In the genomic region with DNA sequence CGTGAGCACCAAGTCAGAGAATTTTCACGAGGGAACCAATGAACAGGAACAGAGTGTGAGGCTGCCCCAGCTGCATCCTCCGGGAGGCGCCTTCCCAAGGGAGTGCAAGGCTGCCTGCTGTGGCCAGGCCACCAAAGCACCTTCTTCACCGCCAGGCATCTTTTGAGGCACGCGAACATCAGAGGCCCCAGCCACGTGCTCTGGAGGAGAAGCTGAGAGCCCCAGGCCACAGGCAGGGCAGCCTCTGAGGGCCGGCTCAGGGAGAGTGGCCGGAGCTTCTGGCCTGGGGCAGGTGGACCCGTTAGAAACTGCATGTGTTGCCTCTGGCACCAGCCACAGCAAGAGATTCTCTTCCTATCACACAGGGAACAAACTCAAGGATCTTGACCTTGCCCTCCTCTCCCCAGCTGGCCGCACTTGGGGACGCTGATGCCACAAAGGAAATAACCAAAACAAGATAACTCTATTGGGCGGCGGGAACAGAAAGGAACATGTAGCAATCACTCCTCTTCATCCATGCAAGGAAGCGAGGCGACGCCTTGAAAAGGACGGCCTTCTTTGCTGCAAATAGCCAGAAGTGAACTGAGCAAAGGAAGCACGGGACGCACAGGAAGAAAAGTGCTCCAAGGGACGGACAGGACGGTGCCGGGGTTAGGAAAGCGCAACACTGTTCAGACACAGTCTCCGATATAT, we compare ENCODE assay signal across 1 cellular context.
TF ChIP-seq lines count a peak whose summit lies in the region.

No MANE protein-coding gene starts in this region.

TF ChIP-seq in K562, 482 proteins besides CTCF, POLR2A, EP300 and RAD21:
- TF ChIP-seq MCM3 (IDR thresholded peaks at IDR 0.05): no peak
- no peak for TF ChIP-seq SRSF1 (IDR thresholded peaks at IDR 0.05; ENCODE audit: low read depth, low read length)
- no peak for TF ChIP-seq SOX6 (IDR thresholded peaks at IDR 0.05)
- TF ChIP-seq, protein P1, sequence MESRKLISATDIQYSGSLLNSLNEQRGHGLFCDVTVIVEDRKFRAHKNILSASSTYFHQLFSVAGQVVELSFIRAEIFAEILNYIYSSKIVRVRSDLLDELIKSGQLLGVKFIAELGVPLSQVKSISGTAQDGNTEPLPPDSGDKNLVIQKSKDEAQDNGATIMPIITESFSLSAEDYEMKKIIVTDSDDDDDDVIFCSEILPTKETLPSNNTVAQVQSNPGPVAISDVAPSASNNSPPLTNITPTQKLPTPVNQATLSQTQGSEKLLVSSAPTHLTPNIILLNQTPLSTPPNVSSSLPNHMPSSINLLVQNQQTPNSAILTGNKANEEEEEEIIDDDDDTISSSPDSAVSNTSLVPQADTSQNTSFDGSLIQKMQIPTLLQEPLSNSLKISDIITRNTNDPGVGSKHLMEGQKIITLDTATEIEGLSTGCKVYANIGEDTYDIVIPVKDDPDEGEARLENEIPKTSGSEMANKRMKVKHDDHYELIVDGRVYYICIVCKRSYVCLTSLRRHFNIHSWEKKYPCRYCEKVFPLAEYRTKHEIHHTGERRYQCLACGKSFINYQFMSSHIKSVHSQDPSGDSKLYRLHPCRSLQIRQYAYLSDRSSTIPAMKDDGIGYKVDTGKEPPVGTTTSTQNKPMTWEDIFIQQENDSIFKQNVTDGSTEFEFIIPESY (CRISPR knock-in tag; IDR thresholded peaks at IDR 0.05): peak; percentile 11; the same call in 1 of the 2 replicates
- TF ChIP-seq, protein P2, sequence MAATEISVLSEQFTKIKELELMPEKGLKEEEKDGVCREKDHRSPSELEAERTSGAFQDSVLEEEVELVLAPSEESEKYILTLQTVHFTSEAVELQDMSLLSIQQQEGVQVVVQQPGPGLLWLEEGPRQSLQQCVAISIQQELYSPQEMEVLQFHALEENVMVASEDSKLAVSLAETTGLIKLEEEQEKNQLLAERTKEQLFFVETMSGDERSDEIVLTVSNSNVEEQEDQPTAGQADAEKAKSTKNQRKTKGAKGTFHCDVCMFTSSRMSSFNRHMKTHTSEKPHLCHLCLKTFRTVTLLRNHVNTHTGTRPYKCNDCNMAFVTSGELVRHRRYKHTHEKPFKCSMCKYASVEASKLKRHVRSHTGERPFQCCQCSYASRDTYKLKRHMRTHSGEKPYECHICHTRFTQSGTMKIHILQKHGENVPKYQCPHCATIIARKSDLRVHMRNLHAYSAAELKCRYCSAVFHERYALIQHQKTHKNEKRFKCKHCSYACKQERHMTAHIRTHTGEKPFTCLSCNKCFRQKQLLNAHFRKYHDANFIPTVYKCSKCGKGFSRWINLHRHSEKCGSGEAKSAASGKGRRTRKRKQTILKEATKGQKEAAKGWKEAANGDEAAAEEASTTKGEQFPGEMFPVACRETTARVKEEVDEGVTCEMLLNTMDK (IDR thresholded peaks at IDR 0.05; ENCODE audit: borderline replicate concordance, insufficient read depth, low read depth, low read length, poor library complexity, severe bottlenecking): peak; percentile 69
- TF ChIP-seq, protein P3, sequence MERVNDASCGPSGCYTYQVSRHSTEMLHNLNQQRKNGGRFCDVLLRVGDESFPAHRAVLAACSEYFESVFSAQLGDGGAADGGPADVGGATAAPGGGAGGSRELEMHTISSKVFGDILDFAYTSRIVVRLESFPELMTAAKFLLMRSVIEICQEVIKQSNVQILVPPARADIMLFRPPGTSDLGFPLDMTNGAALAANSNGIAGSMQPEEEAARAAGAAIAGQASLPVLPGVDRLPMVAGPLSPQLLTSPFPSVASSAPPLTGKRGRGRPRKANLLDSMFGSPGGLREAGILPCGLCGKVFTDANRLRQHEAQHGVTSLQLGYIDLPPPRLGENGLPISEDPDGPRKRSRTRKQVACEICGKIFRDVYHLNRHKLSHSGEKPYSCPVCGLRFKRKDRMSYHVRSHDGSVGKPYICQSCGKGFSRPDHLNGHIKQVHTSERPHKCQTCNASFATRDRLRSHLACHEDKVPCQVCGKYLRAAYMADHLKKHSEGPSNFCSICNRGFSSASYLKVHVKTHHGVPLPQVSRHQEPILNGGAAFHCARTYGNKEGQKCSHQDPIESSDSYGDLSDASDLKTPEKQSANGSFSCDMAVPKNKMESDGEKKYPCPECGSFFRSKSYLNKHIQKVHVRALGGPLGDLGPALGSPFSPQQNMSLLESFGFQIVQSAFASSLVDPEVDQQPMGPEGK (CRISPR knock-in tag; IDR thresholded peaks at IDR 0.05; ENCODE audit: borderline replicate concordance): no peak
